Comparison of ENCODE assay signal across 13 cellular contexts in genomic region chr4:15163284-15163645, GRCh38.
DNase-seq lines count a peak whose midpoint lies in the region; ATAC-seq and TF ChIP-seq lines count a peak whose summit lies in the region.
"Had no signal": no experiment of that assay in that cellular context is flagged by ENCODE, and none has a peak within 500 bp of the region (broad histone marks: within the 10 kb centered on the region; RNA-seq: fewer than 3 reads in every experiment).

No MANE protein-coding gene starts in this region.

- H3K9ac ChIP-seq in endodermal cell (ENCODE audit: extremely low read depth, low read length, poor library complexity, severe bottlenecking), result no peak overlapping the region
- H3K9ac ChIP-seq in parathyroid adenoma, result no peak overlapping the region

- no peak overlapping the region for H2AFZ ChIP-seq in parathyroid adenoma

- peaks cover 65% of the 10 kb centered on the region for H3K4me1 Mint-ChIP-seq in endodermal cell
- H3K4me1 Mint-ChIP-seq: CD8-positive, alpha-beta memory T cell had no signal

- peaks cover 6% of the 10 kb centered on the region for H3K27me3 ChIP-seq in WERI-Rb-1 (ENCODE audit: insufficient read depth, low read depth, severe bottlenecking)
- H3K27me3 ChIP-seq in endodermal cell (ENCODE audit: control insufficient read depth, insufficient read depth, low read length, poor library complexity, severe bottlenecking), result no peaks in the 10 kb centered on the region
- H3K27me3 ChIP-seq in parathyroid adenoma (ENCODE audit: control insufficient read depth, insufficient read depth, low read length), result no peaks in the 10 kb centered on the region

- H3K4me2 ChIP-seq in parathyroid adenoma (ENCODE audit: low read length), result peak overlapping the region; percentile 35

- H3K79me2 ChIP-seq in parathyroid adenoma, result peaks cover 20% of the 10 kb centered on the region

- ATAC-seq in HG02852 (IDR thresholded peaks at IDR 0.05; ENCODE audit: unreplicated experiment), result no peak

- peak; percentile 37 for DNase-seq in WERI-Rb-1
- no peak for DNase-seq in endodermal cell
- DNase-seq in SK-N-DZ (ENCODE audit: low spot score), result no peak
- no peak for DNase-seq in NCI-H1092 (lab: John Stamatoyannopoulos, UW)
- DNase-seq: Caco-2, DND-41, GDM1 had no signal

- H3K36me3 ChIP-seq in WERI-Rb-1 (no peaks in the 10 kb centered on the region), endodermal cell (ENCODE audit: control insufficient read depth, insufficient read depth, low read length) (no peaks in the 10 kb centered on the region), parathyroid adenoma (ENCODE audit: control insufficient read depth, insufficient read depth, low read length) (no peaks in the 10 kb centered on the region)

- H3K9me3 ChIP-seq in WERI-Rb-1 (ENCODE audit: severe bottlenecking) (no peaks in the 10 kb centered on the region), endodermal cell (ENCODE audit: control insufficient read depth, low read length) (no peaks in the 10 kb centered on the region), parathyroid adenoma (ENCODE audit: control insufficient read depth, low read length) (no peaks in the 10 kb centered on the region)
- H3K9me3 ChIP-seq: Caco-2 had no signal

- no peaks in the 10 kb centered on the region for H3K36me3 Mint-ChIP-seq in endodermal cell (ENCODE audit: low read depth)
- H3K36me3 Mint-ChIP-seq: CD8-positive, alpha-beta memory T cell had no signal

- WGBS in endodermal cell (ENCODE audit: insufficient coverage in 1 of 2, insufficient read length in 1 of 2), 2 experiments, result 55 to 93% methylated on average over 2 to 4 of the region's 4 CpGs

- no peak for TF ChIP-seq CTCF in C4-2B (conservative IDR thresholded peaks at IDR 0.05)
- no peak for TF ChIP-seq CTCF in WERI-Rb-1 (IDR thresholded peaks at IDR 0.05; ENCODE audit: low read depth, low read length)
- TF ChIP-seq CTCF in endodermal cell (conservative IDR thresholded peaks at IDR 0.05), result no peak
- TF ChIP-seq CTCF in parathyroid adenoma (IDR thresholded peaks at IDR 0.05), result no peak

- H3K4me3 ChIP-seq in WERI-Rb-1 (ENCODE audit: low read depth, low read length) (no peak overlapping the region), endodermal cell (ENCODE audit: low read length) (peak overlapping the region; percentile 8), parathyroid adenoma (ENCODE audit: low read depth, low read length) (peak overlapping the region; percentile 17)

- no peaks in the 10 kb centered on the region for H3K9me3 Mint-ChIP-seq in endodermal cell
- H3K9me3 Mint-ChIP-seq: CD8-positive, alpha-beta memory T cell had no signal

- H3K27ac ChIP-seq in C4-2B (peak overlapping the region; percentile 37; the same call in 1 of the 2 replicates), WERI-Rb-1 (no peak overlapping the region), endodermal cell (ENCODE audit: low read depth, low read length) (no peak overlapping the region), parathyroid adenoma (peak overlapping the region; percentile 51)
- H3K27ac ChIP-seq: 22Rv1, HL-60 had no signal

- peaks cover 21% of the 10 kb centered on the region for H3K4me1 ChIP-seq in endodermal cell (ENCODE audit: control insufficient read depth, insufficient read depth, low read length)
- peaks cover 19% of the 10 kb centered on the region for H3K4me1 ChIP-seq in parathyroid adenoma
- H3K4me1 ChIP-seq: Caco-2 had no signal

- peak overlapping the region; percentile 87 for H3K27ac Mint-ChIP-seq in endodermal cell
- H3K27ac Mint-ChIP-seq: CD8-positive, alpha-beta memory T cell had no signal

- peak overlapping the region; percentile 25 for H3K4me3 Mint-ChIP-seq in endodermal cell
- H3K4me3 Mint-ChIP-seq: CD8-positive, alpha-beta memory T cell had no signal

- no peaks in the 10 kb centered on the region for H3K27me3 Mint-ChIP-seq in endodermal cell (ENCODE audit: insufficient read depth)

Comparison
In these comparisons a context has a peak if more than half of its experiments do, and no peak if none do; other contexts are left out.
1. H3K27ac ChIP-seq: peak in C4-2B (single experiment) and parathyroid adenoma (single experiment); none in WERI-Rb-1 (single experiment) and endodermal cell (single experiment).